Comparison of ENCODE assay signal across 10 cellular contexts in the genomic region with DNA sequence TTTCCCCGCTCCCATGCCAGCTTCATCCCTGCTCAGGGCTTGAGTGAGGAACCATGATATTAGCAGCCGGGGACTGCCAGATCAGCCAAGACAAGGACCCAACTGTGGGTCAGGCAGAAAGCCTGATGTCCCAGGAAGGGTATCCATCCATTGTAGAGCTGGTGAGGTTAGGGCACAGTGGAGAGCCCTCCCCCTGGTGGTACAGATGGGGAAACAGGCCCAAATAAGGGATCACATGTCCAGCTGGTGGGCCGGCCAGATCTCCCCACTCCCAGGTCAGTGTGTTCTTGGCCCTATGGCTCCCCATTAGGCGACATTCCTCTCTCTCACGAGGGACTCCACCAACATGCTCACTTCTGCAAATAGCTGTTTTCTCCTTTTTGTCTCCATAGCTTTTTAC. TPM values are rescaled to one million over a fixed set of nuclear protein-coding genes. Genes with fewer than 3 reads are reported as not detected.
A peak's percentile ranks its signal among the peaks of the same experiment; 100 is the strongest.
DNase-seq lines count a peak whose midpoint lies in the region; TF ChIP-seq lines count a peak whose summit lies in the region.
"Had no signal": no experiment of that assay in that cellular context is flagged by ENCODE, and none has a peak within 500 bp of the region (broad histone marks: within the 10 kb centered on the region; RNA-seq: fewer than 3 reads in every experiment).

No MANE protein-coding gene starts in this region.

- H3K79me2 ChIP-seq in Karpas-422 (ENCODE audit: low read length) (no peaks in the 10 kb centered on the region), neural progenitor cell (ENCODE audit: low read depth) (no peaks in the 10 kb centered on the region)

- H4K20me1 ChIP-seq in Karpas-422 (ENCODE audit: insufficient read depth, low read depth, low read length) (0 out of 2 replicates have a peak, but pooled peaks cover 4% of the 10 kb centered on the region), neural progenitor cell (ENCODE audit: low read depth) (no peaks in the 10 kb centered on the region)

- H3K4me3 ChIP-seq in Karpas-422 (ENCODE audit: low read length) (no peak overlapping the region), brain microvascular endothelial cell (ENCODE audit: low read depth, low read length) (no peak overlapping the region), neural progenitor cell (no peak overlapping the region)
- H3K4me3 ChIP-seq: gastrocnemius medialis had no signal

- H3K27me3 ChIP-seq in Karpas-422 (ENCODE audit: low read length) (no peaks in the 10 kb centered on the region), brain microvascular endothelial cell (replicated peaks) (no peaks in the 10 kb centered on the region), neural progenitor cell (peaks cover 22% of the 10 kb centered on the region)
- H3K27me3 ChIP-seq: gastrocnemius medialis had no signal

- no peaks in the 10 kb centered on the region for H3K36me3 Mint-ChIP-seq in neural progenitor cell

- peaks cover 11% of the 10 kb centered on the region for H3K27me3 Mint-ChIP-seq in neural progenitor cell (ENCODE audit: insufficient read depth, low read depth)

- H3F3A ChIP-seq in neural progenitor cell (ENCODE audit: low read depth), result no peaks in the 10 kb centered on the region

- no peak overlapping the region for H3K9ac ChIP-seq in Karpas-422 (ENCODE audit: low read length)
- no peak overlapping the region for H3K9ac ChIP-seq in neural progenitor cell

- no peak overlapping the region for H3K4me3 Mint-ChIP-seq in neural progenitor cell

- in situ Hi-C loops in brain microvascular endothelial cell (cut with HindIII; ENCODE audit: low pct_ligation_motif_present, low sequenced_read_pairs), result no loop called here

- H3K9me2 ChIP-seq in Karpas-422 (replicated peaks; ENCODE audit: insufficient read depth, low read length), result no peaks in the 10 kb centered on the region

- H3K4me2 ChIP-seq in Karpas-422 (ENCODE audit: low read depth, low read length, poor library complexity, severe bottlenecking) (no peak overlapping the region), neural progenitor cell (no peak overlapping the region)

- H3K4me1 ChIP-seq in Karpas-422 (ENCODE audit: low read length) (no peaks in the 10 kb centered on the region), neural progenitor cell (no peaks in the 10 kb centered on the region)

- DNase-seq in GM10266 (ENCODE audit: extremely low spot score) (peak; percentile 65), Karpas-422 (peak; percentile 73), brain microvascular endothelial cell (no peak), neural progenitor cell (ENCODE audit: low spot score) (peak; percentile 68), NOMO-1 (lab: John Stamatoyannopoulos, UW; ENCODE audit: unreplicated experiment in 2 of 2) (no peak), GM19240 (ENCODE audit: insufficient read length, low spot score) (no peak), cerebellar cortex (ENCODE audit: low spot score) (no peak)
- no peak for DNase-seq in activated CD4-positive, CD25-positive, alpha-beta regulatory T cell (lab: John Stamatoyannopoulos, UW)
- DNase-seq: gastrocnemius medialis, GOT3 had no signal

- no peaks in the 10 kb centered on the region for H3K9me3 Mint-ChIP-seq in neural progenitor cell

- H3K27ac ChIP-seq in Karpas-422 (ENCODE audit: low read length), result no peak overlapping the region
- no peak overlapping the region for H3K27ac ChIP-seq in brain microvascular endothelial cell
- no peak overlapping the region for H3K27ac ChIP-seq in neural progenitor cell
- H3K27ac ChIP-seq: gastrocnemius medialis had no signal

- no peaks in the 10 kb centered on the region for H3K9me3 ChIP-seq in Karpas-422 (ENCODE audit: low read length)
- no peaks in the 10 kb centered on the region for H3K9me3 ChIP-seq in neural progenitor cell (ENCODE audit: low read depth)
- H3K9me3 ChIP-seq: gastrocnemius medialis had no signal

- H3K36me3 ChIP-seq in Karpas-422 (ENCODE audit: insufficient read depth, low read length) (no peaks in the 10 kb centered on the region), brain microvascular endothelial cell (replicated peaks) (no peaks in the 10 kb centered on the region), neural progenitor cell (no peaks in the 10 kb centered on the region)
- H3K36me3 ChIP-seq: gastrocnemius medialis had no signal

- no peak overlapping the region for H2AFZ ChIP-seq in Karpas-422 (ENCODE audit: low read length)
- H2AFZ ChIP-seq in neural progenitor cell (replicated peaks), result peak overlapping the region; percentile 64

- TF ChIP-seq CTCF in GM10266 (IDR thresholded peaks at IDR 0.05; ENCODE audit: control insufficient read depth, insufficient read depth, low read depth, missing control alignments), result peak; percentile 42
- TF ChIP-seq CTCF in brain microvascular endothelial cell (IDR thresholded peaks at IDR 0.05; ENCODE audit: low read depth, low read length, missing control alignments), result peak; percentile 84
- TF ChIP-seq CTCF in neural progenitor cell (IDR thresholded peaks at IDR 0.05), result peak; percentile 65

- no peak overlapping the region for H3K27ac Mint-ChIP-seq in neural progenitor cell

- H3K4me1 Mint-ChIP-seq in neural progenitor cell, result peaks cover 12% of the 10 kb centered on the region

RNA-seq across cellular contexts. Expression of gene CDX1, which starts 9.0 kb away (rescaled TPM):
- not detected in 2 replicates for total RNA-seq in Karpas-422 (2014; rRNA removed; shearing (Covaris generic); ENCODE audit: low replicate concordance)
- total RNA-seq in neural progenitor cell (ENCODE audit: low replicate concordance), result not detected in 2 replicates

RNA-seq across cellular contexts. Expression of gene SLC6A7, which starts 14.3 kb away (rescaled TPM):
- not detected in 2 replicates for total RNA-seq in Karpas-422 (2014; rRNA removed; shearing (Covaris generic); ENCODE audit: low replicate concordance)
- total RNA-seq in neural progenitor cell (ENCODE audit: low replicate concordance), result not detected in 2 replicates

RNA-seq across cellular contexts. Expression of gene PDGFRB, which starts 19.9 kb away (rescaled TPM):
- not detected in 2 replicates for total RNA-seq in Karpas-422 (2014; rRNA removed; shearing (Covaris generic); ENCODE audit: low replicate concordance)
- total RNA-seq in neural progenitor cell (ENCODE audit: low replicate concordance), result 8.9 and 16.6 TPM in 2 replicates

Comparison
In these comparisons a context has a peak if more than half of its experiments do, and no peak if none do; other contexts are left out.
1. DNase-seq: peak in GM10266 (single experiment), Karpas-422 (single experiment) and neural progenitor cell (single experiment); none in brain microvascular endothelial cell (single experiment), NOMO-1 (0 of 2), activated CD4-positive, CD25-positive, alpha-beta regulatory T cell (0 of 4), GM19240 (single experiment) and cerebellar cortex (single experiment).
2. Peak in every context shown above with its lines, with median percentiles within 50 percentile points of each other: CTCF ChIP-seq.